ENCODE assay signal across 2 cellular contexts in genomic region chr18:40904295-40904694, GRCh38.
TF ChIP-seq lines count a peak whose summit lies in the region.

No MANE protein-coding gene starts in this region.

TF ChIP-seq in IMR-90, 13 proteins besides CTCF, POLR2A, EP300 and RAD21 (continued from another document):
- TF ChIP-seq BHLHE40 (IDR thresholded peaks at IDR 0.05; ENCODE audit: low read depth, low read length): no peak
- TF ChIP-seq NFE2L2 (IDR thresholded peaks at IDR 0.05; ENCODE audit: low read depth, low read length): no peak
- TF ChIP-seq MXI1 (IDR thresholded peaks at IDR 0.05; ENCODE audit: borderline replicate concordance, low read depth, low read length): no peak
- TF ChIP-seq FOS (IDR thresholded peaks at IDR 0.05; ENCODE audit: low read depth, low read length): no peak
- TF ChIP-seq MAFK (IDR thresholded peaks at IDR 0.05; ENCODE audit: low read depth, low read length): no peak
- TF ChIP-seq RFX5 (IDR thresholded peaks at IDR 0.05; ENCODE audit: low read depth, low read length): no peak
- TF ChIP-seq CHD1 (IDR thresholded peaks at IDR 0.05; ENCODE audit: low read depth, low read length): no peak
- no peak for TF ChIP-seq MAZ (IDR thresholded peaks at IDR 0.05; ENCODE audit: borderline replicate concordance, low read depth, low read length)
- TF ChIP-seq, protein P1, sequence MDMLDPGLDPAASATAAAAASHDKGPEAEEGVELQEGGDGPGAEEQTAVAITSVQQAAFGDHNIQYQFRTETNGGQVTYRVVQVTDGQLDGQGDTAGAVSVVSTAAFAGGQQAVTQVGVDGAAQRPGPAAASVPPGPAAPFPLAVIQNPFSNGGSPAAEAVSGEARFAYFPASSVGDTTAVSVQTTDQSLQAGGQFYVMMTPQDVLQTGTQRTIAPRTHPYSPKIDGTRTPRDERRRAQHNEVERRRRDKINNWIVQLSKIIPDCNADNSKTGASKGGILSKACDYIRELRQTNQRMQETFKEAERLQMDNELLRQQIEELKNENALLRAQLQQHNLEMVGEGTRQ (IDR thresholded peaks at IDR 0.05; ENCODE audit: low read depth, low read length): no peak
- no peak for TF ChIP-seq CEBPB (IDR thresholded peaks at IDR 0.05; ENCODE audit: low read depth, low read length)
- TF ChIP-seq SMC3 (IDR thresholded peaks at IDR 0.05; ENCODE audit: low read depth, low read length): no peak

TF ChIP-seq in SK-N-SH treated with all-trans-retinoic acid at 6 μM for 48 hours, 23 proteins besides CTCF, POLR2A, EP300 and RAD21:
- no peak for TF ChIP-seq CSRNP3 (CRISPR knock-in tag; IDR thresholded peaks at IDR 0.05)
- no peak for TF ChIP-seq SNAI2 (CRISPR knock-in tag; IDR thresholded peaks at IDR 0.05)
- no peak for TF ChIP-seq CREB5 (CRISPR knock-in tag; IDR thresholded peaks at IDR 0.05; ENCODE audit: low read depth)
- TF ChIP-seq, protein P2, sequence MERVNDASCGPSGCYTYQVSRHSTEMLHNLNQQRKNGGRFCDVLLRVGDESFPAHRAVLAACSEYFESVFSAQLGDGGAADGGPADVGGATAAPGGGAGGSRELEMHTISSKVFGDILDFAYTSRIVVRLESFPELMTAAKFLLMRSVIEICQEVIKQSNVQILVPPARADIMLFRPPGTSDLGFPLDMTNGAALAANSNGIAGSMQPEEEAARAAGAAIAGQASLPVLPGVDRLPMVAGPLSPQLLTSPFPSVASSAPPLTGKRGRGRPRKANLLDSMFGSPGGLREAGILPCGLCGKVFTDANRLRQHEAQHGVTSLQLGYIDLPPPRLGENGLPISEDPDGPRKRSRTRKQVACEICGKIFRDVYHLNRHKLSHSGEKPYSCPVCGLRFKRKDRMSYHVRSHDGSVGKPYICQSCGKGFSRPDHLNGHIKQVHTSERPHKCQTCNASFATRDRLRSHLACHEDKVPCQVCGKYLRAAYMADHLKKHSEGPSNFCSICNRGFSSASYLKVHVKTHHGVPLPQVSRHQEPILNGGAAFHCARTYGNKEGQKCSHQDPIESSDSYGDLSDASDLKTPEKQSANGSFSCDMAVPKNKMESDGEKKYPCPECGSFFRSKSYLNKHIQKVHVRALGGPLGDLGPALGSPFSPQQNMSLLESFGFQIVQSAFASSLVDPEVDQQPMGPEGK (CRISPR knock-in tag; IDR thresholded peaks at IDR 0.05; ENCODE audit: borderline replicate concordance): no peak
- TF ChIP-seq, protein P3, sequence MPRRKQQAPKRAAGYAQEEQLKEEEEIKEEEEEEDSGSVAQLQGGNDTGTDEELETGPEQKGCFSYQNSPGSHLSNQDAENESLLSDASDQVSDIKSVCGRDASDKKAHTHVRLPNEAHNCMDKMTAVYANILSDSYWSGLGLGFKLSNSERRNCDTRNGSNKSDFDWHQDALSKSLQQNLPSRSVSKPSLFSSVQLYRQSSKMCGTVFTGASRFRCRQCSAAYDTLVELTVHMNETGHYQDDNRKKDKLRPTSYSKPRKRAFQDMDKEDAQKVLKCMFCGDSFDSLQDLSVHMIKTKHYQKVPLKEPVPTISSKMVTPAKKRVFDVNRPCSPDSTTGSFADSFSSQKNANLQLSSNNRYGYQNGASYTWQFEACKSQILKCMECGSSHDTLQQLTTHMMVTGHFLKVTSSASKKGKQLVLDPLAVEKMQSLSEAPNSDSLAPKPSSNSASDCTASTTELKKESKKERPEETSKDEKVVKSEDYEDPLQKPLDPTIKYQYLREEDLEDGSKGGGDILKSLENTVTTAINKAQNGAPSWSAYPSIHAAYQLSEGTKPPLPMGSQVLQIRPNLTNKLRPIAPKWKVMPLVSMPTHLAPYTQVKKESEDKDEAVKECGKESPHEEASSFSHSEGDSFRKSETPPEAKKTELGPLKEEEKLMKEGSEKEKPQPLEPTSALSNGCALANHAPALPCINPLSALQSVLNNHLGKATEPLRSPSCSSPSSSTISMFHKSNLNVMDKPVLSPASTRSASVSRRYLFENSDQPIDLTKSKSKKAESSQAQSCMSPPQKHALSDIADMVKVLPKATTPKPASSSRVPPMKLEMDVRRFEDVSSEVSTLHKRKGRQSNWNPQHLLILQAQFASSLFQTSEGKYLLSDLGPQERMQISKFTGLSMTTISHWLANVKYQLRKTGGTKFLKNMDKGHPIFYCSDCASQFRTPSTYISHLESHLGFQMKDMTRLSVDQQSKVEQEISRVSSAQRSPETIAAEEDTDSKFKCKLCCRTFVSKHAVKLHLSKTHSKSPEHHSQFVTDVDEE (CRISPR knock-in tag; IDR thresholded peaks at IDR 0.05): no peak
- TF ChIP-seq PPARA (CRISPR knock-in tag; IDR thresholded peaks at IDR 0.05; ENCODE audit: borderline replicate concordance): no peak
- no peak for TF ChIP-seq ZFP30 (CRISPR knock-in tag; IDR thresholded peaks at IDR 0.05)
- no peak for TF ChIP-seq ZC3H10 (CRISPR knock-in tag; IDR thresholded peaks at IDR 0.05)
- no peak for TF ChIP-seq GLIS3 (CRISPR knock-in tag; IDR thresholded peaks at IDR 0.05)
- TF ChIP-seq ZNF565 (CRISPR knock-in tag; conservative IDR thresholded peaks at IDR 0.05; ENCODE audit: low read depth): no peak
- TF ChIP-seq TOX (CRISPR knock-in tag; IDR thresholded peaks at IDR 0.05; ENCODE audit: borderline replicate concordance): no peak
- no peak for TF ChIP-seq ZNF8 (CRISPR knock-in tag; IDR thresholded peaks at IDR 0.05)
- no peak for TF ChIP-seq OSR1 (CRISPR knock-in tag; IDR thresholded peaks at IDR 0.05)
- TF ChIP-seq TCF4 (CRISPR knock-in tag; IDR thresholded peaks at IDR 0.05; ENCODE audit: borderline replicate concordance): no peak
- no peak for TF ChIP-seq RARB (CRISPR knock-in tag; IDR thresholded peaks at IDR 0.05)
- TF ChIP-seq POU6F1 (CRISPR knock-in tag; IDR thresholded peaks at IDR 0.05; ENCODE audit: borderline replicate concordance, low read depth): no peak
- no peak for TF ChIP-seq BACH2 (CRISPR knock-in tag; IDR thresholded peaks at IDR 0.05; ENCODE audit: borderline replicate concordance)
- TF ChIP-seq ZNF70 (CRISPR knock-in tag; IDR thresholded peaks at IDR 0.05): no peak
- TF ChIP-seq ARNTL (CRISPR knock-in tag; IDR thresholded peaks at IDR 0.05; ENCODE audit: borderline replicate concordance, low read depth): no peak
